Comparison of ENCODE assay signal across 23 cellular contexts in the genomic region with DNA sequence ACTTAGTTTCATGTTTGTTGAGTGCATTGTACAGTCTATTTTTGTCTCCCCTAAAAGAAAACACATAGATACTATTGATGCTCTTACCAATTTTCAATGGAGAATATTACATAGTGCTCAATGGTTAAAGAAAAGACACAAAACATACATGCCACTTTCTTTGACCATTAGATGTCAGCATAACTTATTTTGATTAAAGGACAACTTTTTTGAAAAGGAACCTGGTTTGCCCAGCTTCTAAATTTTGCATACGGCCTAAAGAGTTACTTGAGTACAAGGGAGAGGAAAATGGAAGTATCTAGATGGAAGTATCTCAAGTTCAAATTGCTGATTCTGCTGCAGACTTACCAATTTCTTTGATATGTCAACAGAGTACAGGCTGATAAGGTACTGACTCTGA.
DNase-seq lines count a peak whose midpoint lies in the region; ATAC-seq, FAIRE-seq and TF ChIP-seq lines count a peak whose summit lies in the region.
"Had no signal": no experiment of that assay in that cellular context is flagged by ENCODE, and none has a peak within 500 bp of the region (broad histone marks: within the 10 kb centered on the region; RNA-seq: fewer than 3 reads in every experiment).

No MANE protein-coding gene starts in this region.

- FAIRE-seq in endometrium (lab: Jason Lieb, UNC), result peak; percentile 29
- FAIRE-seq: bronchial epithelial cell, HepG2 had no signal

- H3K9me3 Mint-ChIP-seq in naive thymus-derived CD8-positive, alpha-beta T cell, result no peaks in the 10 kb centered on the region
- H3K9me3 Mint-ChIP-seq: activated CD8-positive, alpha-beta T cell treated with anti-CD3 and anti-CD28 coated beads for 36 hours; dendritic cell treated with granulocyte-macrophage colony-stimulating factor and Interleukin-4, amounts not matched to agents 40 ng/mL and 50 ng/mL, for 4 days had no signal

- no peaks in the 10 kb centered on the region for H3K4me1 Mint-ChIP-seq in naive thymus-derived CD8-positive, alpha-beta T cell

- POLR2A ChIA-PET in naive thymus-derived CD8-positive, alpha-beta T cell (lab: Charles Lee), result no interaction called here

- TF ChIP-seq POLR2A in prostate gland (IDR thresholded peaks at IDR 0.05), result no peak
- no peak for TF ChIP-seq POLR2A in uterus (IDR thresholded peaks at IDR 0.05)

- intact Hi-C loops in left ventricle myocardium inferior (cut with micrococcal nuclease), result no loop called here
- intact Hi-C loops in cardiac septum (cut with DNase I), result no loop called here
- intact Hi-C loops in prostate gland (cut with DNase I), result no loop called here
- intact Hi-C loops in uterus (cut with DNase I; ENCODE audit: low total_unique reads), result no loop called here

- H3K27ac Mint-ChIP-seq in naive thymus-derived CD8-positive, alpha-beta T cell, result no peak overlapping the region
- H3K27ac Mint-ChIP-seq: activated CD8-positive, alpha-beta T cell treated with anti-CD3 and anti-CD28 coated beads for 36 hours; dendritic cell treated with granulocyte-macrophage colony-stimulating factor and Interleukin-4, amounts not matched to agents 40 ng/mL and 50 ng/mL, for 4 days had no signal

- H3K4me3 ChIP-seq in left ventricle myocardium inferior (no peak overlapping the region), prostate gland (no peak overlapping the region), uterus (no peak overlapping the region)
- H3K4me3 ChIP-seq: lower lobe of right lung had no signal

- peaks cover 13 to 47% (median 27%) of the 10 kb centered on the region in 3 donors for H3K36me3 Mint-ChIP-seq in naive thymus-derived CD8-positive, alpha-beta T cell

- WGBS in prostate gland, result 73% methylated on average over 1 of the region's 1 CpG

- H3K4me1 ChIP-seq in left ventricle myocardium inferior, result peaks cover 100% of the 10 kb centered on the region
- no peaks in the 10 kb centered on the region for H3K4me1 ChIP-seq in prostate gland (replicated peaks)
- peaks cover 17% of the 10 kb centered on the region in 2 donors for H3K4me1 ChIP-seq in uterus

- DNase-seq in left ventricle myocardium inferior, result no peak
- DNase-seq in cardiac septum (ENCODE audit: low spot score), result no peak
- no peak for DNase-seq in prostate gland (ENCODE audit: low spot score)
- no peak for DNase-seq in uterus
- no peak for DNase-seq in naive thymus-derived CD8-positive, alpha-beta T cell
- DNase-seq: ACHN; activated CD8-positive, alpha-beta T cell treated with anti-CD3 and anti-CD28 coated beads for 36 hours; activated T-cell treated with anti-CD3 and anti-CD28 coated beads, Interleukin-2, amount 50 U/mL, for 1 hour; C1 segment of cervical spinal cord; Calu3; lower lobe of right lung; NCI-H1417 treated with DMSO at 0.1 percent for 48 hours; NCI-H524 treated with DMSO at 0.1 percent for 48 hours; retina; T1000 had no signal

- no peak for ATAC-seq in GM19035 (IDR thresholded peaks at IDR 0.05; ENCODE audit: unreplicated experiment)
- ATAC-seq in naive thymus-derived CD8-positive, alpha-beta T cell, result no peak
- no peak for ATAC-seq in HG03095 (IDR thresholded peaks at IDR 0.05; ENCODE audit: unreplicated experiment)
- ATAC-seq: activated CD4-positive, CD25-positive, alpha-beta regulatory T cell treated with anti-CD3 and anti-CD28 coated beads, Interleukin-2, amount 50 U/mL, for 24 hours; activated CD8-positive, alpha-beta T cell treated with anti-CD3 and anti-CD28 coated beads for 36 hours; HepG2; lower lobe of right lung had no signal

- H3K36me3 ChIP-seq in left ventricle myocardium inferior (peaks cover 32% of the 10 kb centered on the region), prostate gland (no peaks in the 10 kb centered on the region), uterus (no peaks in the 10 kb centered on the region)

- no peak overlapping the region for H3K4me3 Mint-ChIP-seq in naive thymus-derived CD8-positive, alpha-beta T cell
- H3K4me3 Mint-ChIP-seq: activated CD8-positive, alpha-beta T cell treated with anti-CD3 and anti-CD28 coated beads for 36 hours; dendritic cell treated with granulocyte-macrophage colony-stimulating factor and Interleukin-4, amounts not matched to agents 40 ng/mL and 50 ng/mL, for 4 days had no signal

- peak overlapping the region; percentile 89 for H3K27ac ChIP-seq in left ventricle myocardium inferior (replicated peaks)
- H3K27ac ChIP-seq in prostate gland, result peak overlapping the region; percentile 37 to 70
- H3K27ac ChIP-seq in uterus, result peak overlapping the region; percentile 86 to 97
- H3K27ac ChIP-seq: HL-60 had no signal

- no peaks in the 10 kb centered on the region for H3K27me3 ChIP-seq in left ventricle myocardium inferior (ENCODE audit: low read depth)
- no peaks in the 10 kb centered on the region for H3K27me3 ChIP-seq in prostate gland (replicated peaks; ENCODE audit: insufficient read depth)
- no peaks in the 10 kb centered on the region for H3K27me3 ChIP-seq in uterus

- TF ChIP-seq CTCF in left ventricle myocardium inferior (IDR thresholded peaks at IDR 0.05; ENCODE audit: borderline replicate concordance) (no peak), prostate gland (IDR thresholded peaks at IDR 0.05) (no peak), uterus (IDR thresholded peaks at IDR 0.05) (no peak)

- no peaks in the 10 kb centered on the region for H3K9me3 ChIP-seq in left ventricle myocardium inferior (replicated peaks)
- no peaks in the 10 kb centered on the region for H3K9me3 ChIP-seq in prostate gland
- H3K9me3 ChIP-seq in uterus, result no peaks in the 10 kb centered on the region
- H3K9me3 ChIP-seq: lower lobe of right lung had no signal

- no peaks in the 10 kb centered on the region for H3K27me3 Mint-ChIP-seq in naive thymus-derived CD8-positive, alpha-beta T cell
- H3K27me3 Mint-ChIP-seq: activated CD8-positive, alpha-beta T cell treated with anti-CD3 and anti-CD28 coated beads for 36 hours; dendritic cell treated with granulocyte-macrophage colony-stimulating factor and Interleukin-4, amounts not matched to agents 40 ng/mL and 50 ng/mL, for 4 days had no signal
